8 cellular contexts compared by ENCODE assay signal in genomic region chr3:51538459-51539290, GRCh38. TPM values are rescaled to one million over a fixed set of nuclear protein-coding genes. Genes with fewer than 3 reads are reported as not detected.
A peak's percentile ranks its signal among the peaks of the same experiment; 100 is the strongest.
DNase-seq lines count a peak whose midpoint lies in the region; ATAC-seq lines count a peak whose summit lies in the region.

TSS of gene RAD54L2 (plus strand) at chr3:51538719. CDS start at chr3:51590421, 51,702 bp downstream.

- H3K9me2 ChIP-seq in Karpas-422 (replicated peaks; ENCODE audit: insufficient read depth, low read length): no peaks in the 10 kb centered on the region

- peak within 1 kb of the TSS; percentile 92 for H3K4me3 Mint-ChIP-seq in activated naive CD4-positive, alpha-beta T cell treated with anti-CD3 and anti-CD28 coated beads, Interleukin-2, amount 10 ng/mL, durations not matched to agents 7 days and 5 days

- H4K20me1 ChIP-seq in Karpas-422 (ENCODE audit: insufficient read depth, low read depth, low read length): no peaks in the 10 kb centered on the region

- H3K4me1 ChIP-seq in Karpas-422 (ENCODE audit: low read length): peaks cover 32% of the 10 kb centered on the region

- H3K4me1 Mint-ChIP-seq in activated naive CD4-positive, alpha-beta T cell treated with anti-CD3 and anti-CD28 coated beads, Interleukin-2, amount 10 ng/mL, durations not matched to agents 7 days and 5 days: peaks cover 27% of the 10 kb centered on the region

- H3K27me3 Mint-ChIP-seq in activated naive CD4-positive, alpha-beta T cell treated with anti-CD3 and anti-CD28 coated beads, Interleukin-2, amount 10 ng/mL, durations not matched to agents 7 days and 5 days: no peaks in the 10 kb centered on the region

- peak; percentile 78 for ATAC-seq in GM21717 (IDR thresholded peaks at IDR 0.05; ENCODE audit: unreplicated experiment)

- CTCF ChIA-PET in activated naive CD4-positive, alpha-beta T cell treated with anti-CD3 and anti-CD28 coated beads, Interleukin-2, amount 10 ng/mL, durations not matched to agents 7 days and 5 days (lab: Charles Lee): interaction anchor here (0.7 to 2.2 kb wide), 6 partner anchors 8 to 143 kb away, joined by 4 to 7 read pairs (median 4); partner anchors contain the start of gene DCAF1

- peak within 1 kb of the TSS; percentile 94 for H3K4me3 ChIP-seq in Karpas-422 (ENCODE audit: low read length)

- peak within 1 kb of the TSS; percentile 85 for H2AFZ ChIP-seq in Karpas-422 (ENCODE audit: low read length)

- peak within 1 kb of the TSS; percentile 85 for H3K27ac Mint-ChIP-seq in activated naive CD4-positive, alpha-beta T cell treated with anti-CD3 and anti-CD28 coated beads, Interleukin-2, amount 10 ng/mL, durations not matched to agents 7 days and 5 days

- H3K27me3 ChIP-seq in Karpas-422 (ENCODE audit: low read length): no peaks in the 10 kb centered on the region

- H3K79me2 ChIP-seq in Karpas-422 (ENCODE audit: low read length): peaks cover 49% of the 10 kb centered on the region

- H3K9me3 Mint-ChIP-seq in activated naive CD4-positive, alpha-beta T cell treated with anti-CD3 and anti-CD28 coated beads, Interleukin-2, amount 10 ng/mL, durations not matched to agents 7 days and 5 days: no peaks in the 10 kb centered on the region

- H3K36me3 Mint-ChIP-seq in activated naive CD4-positive, alpha-beta T cell treated with anti-CD3 and anti-CD28 coated beads, Interleukin-2, amount 10 ng/mL, durations not matched to agents 7 days and 5 days: peaks cover 3% of the 10 kb centered on the region

- H3K36me3 ChIP-seq in Karpas-422 (ENCODE audit: insufficient read depth, low read length): peaks cover 6% of the 10 kb centered on the region; the same call in 1 of the 2 replicates

- no peaks in the 10 kb centered on the region for H3K9me3 ChIP-seq in Karpas-422 (ENCODE audit: low read length)

- H3K9ac ChIP-seq in Karpas-422 (ENCODE audit: low read length): peak within 1 kb of the TSS; percentile 95

- in situ Hi-C loops in SK-MEL-5 (cut with HindIII; ENCODE audit: low pct_unique_long_range_greater_than_20kb, low sequenced_read_pairs): no loop called here

- H3K4me2 ChIP-seq in Karpas-422 (ENCODE audit: low read depth, low read length, poor library complexity, severe bottlenecking): peak within 1 kb of the TSS; percentile 92

- DNase-seq in ELF-1 (ENCODE audit: low read depth, low spot score) (peak; percentile 82), Karpas-422 (peak; percentile 92), SK-MEL-5 (ENCODE audit: low read depth, low spot score) (peak; percentile 84), germinal center (ENCODE audit: low spot score) (peak; percentile 85), nucleus accumbens (lab: John Stamatoyannopoulos, UW) (peak in 54 of 56 donors; percentile 21 to 87 (median 66)), superior temporal gyrus (ENCODE audit: extremely low spot score) (peak; percentile 86)
- peak; percentile 77 for DNase-seq in activated naive CD4-positive, alpha-beta T cell treated with anti-CD3 and anti-CD28 coated beads, Interleukin-2, amount 10 ng/mL, durations not matched to agents 7 days and 5 days

- peak within 1 kb of the TSS; percentile 63 for H3K27ac ChIP-seq in Karpas-422 (ENCODE audit: low read length)

RNA-seq across cellular contexts. Expression of gene RAD54L2, which starts in this region (rescaled TPM):
- 15.2 and 17.6 TPM in 2 replicates for total RNA-seq in Karpas-422 (2014; rRNA removed; shearing (Covaris generic); ENCODE audit: low replicate concordance)
- total RNA-seq in SK-MEL-5 (2014; rRNA removed; shearing (Covaris generic)): 11.6 and 16.5 TPM in 2 replicates
- 10.1 and 13.8 TPM in 2 replicates for polyA plus RNA-seq in SK-MEL-5 (2015; cell fraction: cytosol; rRNA removed)
- polyA plus RNA-seq in SK-MEL-5 (2015; cell fraction: nucleus; rRNA removed): 29.6 and 46.1 TPM in 2 replicates

Comparison
In these comparisons a context has a peak if more than half of its experiments do, and no peak if none do; other contexts are left out.
1. Peak in every context shown above with its lines: DNase-seq, ATAC-seq, H3K4me3 ChIP-seq and H3K27ac ChIP-seq.